ENCODE assay signal across 8 cellular contexts in genomic region chr2:32135409-32135808, GRCh38. TPM values are rescaled to one million over a fixed set of nuclear protein-coding genes. Genes with fewer than 3 reads are reported as not detected.
DNase-seq lines count a peak whose midpoint lies in the region; ATAC-seq and TF ChIP-seq lines count a peak whose summit lies in the region.

No MANE protein-coding gene starts in this region.

- in situ Hi-C loops in Panc1 (cut with HindIII; ENCODE audit: low pct_unique_long_range_greater_than_20kb, low sequenced_read_pairs) = no loop called here

- ATAC-seq in Panc1 (peak; percentile 84), HG03039 (IDR thresholded peaks at IDR 0.05; ENCODE audit: unreplicated experiment) (no peak)

- H3K9ac ChIP-seq in fibroblast of lung (ENCODE audit: insufficient read depth, low read length) = no peak overlapping the region

- H3K4me3 ChIP-seq in AG04450 (ENCODE audit: low read depth, low read length) (no peak overlapping the region), GM12865 (ENCODE audit: low read depth, low read length) (no peak overlapping the region), Panc1 (ENCODE audit: low read depth in 2 of 2, low read length in 2 of 2) (no peak overlapping the region), fibroblast of lung (replicated peaks in 1 of 4; ENCODE audit: control extremely low read depth in 1 of 4, insufficient read depth in 1 of 4, low read depth in 3 of 4, low read length in 4 of 4) (no peak overlapping the region), skeletal muscle cell (ENCODE audit: low read depth, low read length) (no peak overlapping the region)

- H3K36me3 ChIP-seq in Panc1 (ENCODE audit: control insufficient read depth, insufficient read depth, low read length) (no peaks in the 10 kb centered on the region), fibroblast of lung (ENCODE audit: control insufficient read depth, insufficient read depth, low read length) (peaks cover 1% of the 10 kb centered on the region)

- no peak overlapping the region for H3K4me2 ChIP-seq in fibroblast of lung (ENCODE audit: extremely low read depth, insufficient read depth, low read length)

- intact Hi-C loops in Panc1 (cut with micrococcal nuclease; ENCODE audit: unreplicated experiment) = no loop called here

- H3K27me3 ChIP-seq in AG04450 (ENCODE audit: control insufficient read depth, insufficient read depth, low read length) (no peaks in the 10 kb centered on the region), Panc1 (ENCODE audit: control insufficient read depth, insufficient read depth, low read length) (no peaks in the 10 kb centered on the region), fibroblast of lung (ENCODE audit: control insufficient read depth, insufficient read depth, low read length) (no peaks in the 10 kb centered on the region)

- H3K9me3 ChIP-seq in AG04450 (ENCODE audit: control insufficient read depth, insufficient read depth, low read length) (no peaks in the 10 kb centered on the region), Panc1 (ENCODE audit: control insufficient read depth, insufficient read depth, low read depth, low read length) (no peaks in the 10 kb centered on the region), fibroblast of lung (ENCODE audit: control insufficient read depth, insufficient read depth, low read depth, low read length) (no peaks in the 10 kb centered on the region)

- BruUV-seq in Panc1 (replicated peaks; lab: Mats Ljungman, UMichigan) = no TSS peak

- no peaks in the 10 kb centered on the region for H3K79me2 ChIP-seq in fibroblast of lung (ENCODE audit: control insufficient read depth, insufficient read depth, low read length)

- CTCF ChIA-PET in AG04450 (lab: Charles Lee) (interaction anchor here (0.7 kb wide), 3 partner anchors 267 to 1266 kb away, joined by 3 to 4 read pairs (median 3); no protein-coding TSS in a partner anchor), Panc1 (lab: Charles Lee) (no interaction called here)

- peak overlapping the region; percentile 61 for H3K27ac ChIP-seq in AG04450 (ENCODE audit: low read depth, low read length)
- no peak overlapping the region for H3K27ac ChIP-seq in Panc1 (ENCODE audit: low read length)
- peak overlapping the region; percentile 28 for H3K27ac ChIP-seq in fibroblast of lung (ENCODE audit: insufficient read depth, low read length)

- H3K4me1 ChIP-seq in Panc1 (ENCODE audit: control insufficient read depth, insufficient read depth, low read length) (no peaks in the 10 kb centered on the region), fibroblast of lung (ENCODE audit: control insufficient read depth, extremely low read depth, insufficient read depth, low read length) (peaks cover 2% of the 10 kb centered on the region)

- no peaks in the 10 kb centered on the region for H4K20me1 ChIP-seq in fibroblast of lung (ENCODE audit: control insufficient read depth, extremely low read depth, insufficient read depth, low read length)

- peak; percentile 26 for TF ChIP-seq CTCF in AG04450 (IDR thresholded peaks at IDR 0.05; ENCODE audit: low read depth, low read length)
- no peak for TF ChIP-seq CTCF in GM12865 (IDR thresholded peaks at IDR 0.05; ENCODE audit: insufficient read depth, low read depth, low read length, missing control alignments)
- no peak; the same call in 1 of the 2 replicates for TF ChIP-seq CTCF in Panc1 (IDR thresholded peaks at IDR 0.05)
- peak in 1 of 2 donors; percentile 25 for TF ChIP-seq CTCF in fibroblast of lung (conservative IDR thresholded peaks at IDR 0.05 in 1 of 2, IDR thresholded peaks at IDR 0.05 in 1 of 2; ENCODE audit: low read depth in 1 of 2, low read length in 2 of 2)

- POLR2A ChIA-PET in AG04450 (lab: Yijun Ruan, JAX) (interaction anchor here (0.8 kb wide), 1 partner anchor 72 kb away, joined by 5 read pairs; the partner anchor contains the start of gene SPAST), Panc1 (lab: Charles Lee) (no interaction called here)

- H2AFZ ChIP-seq in fibroblast of lung (ENCODE audit: low read length) = no peak overlapping the region

- DNase-seq in AG04450 (ENCODE audit: low read depth, low spot score) = peak; percentile 37
- peak; percentile 23 for DNase-seq in GM12865 (ENCODE audit: low read depth)
- peak; percentile 27 for DNase-seq in Panc1 (ENCODE audit: low read depth, low spot score)
- DNase-seq in fibroblast of lung (ENCODE audit: low read depth in 2 of 2) = peak; percentile 65 to 82
- peak; percentile 8 for DNase-seq in skeletal muscle cell (ENCODE audit: low read depth)
- DNase-seq in NCI-H345 treated with DMSO at 0.1 percent for 48 hours (lab: John Stamatoyannopoulos, UW; ENCODE audit: unreplicated experiment) = no peak
- DNase-seq in stimulated activated CD4-positive, alpha-beta T cell treated with anti-CD3 and anti-CD28 coated beads, Interleukin-4, amount 100 ng/mL, for 24 hours = no peak

RNA-seq across cellular contexts. Expression of gene SLC30A6, which starts 30.3 kb away (rescaled TPM):
- polyA plus RNA-seq in AG04450 (2011; rRNA removed) (21.4 and 29.5 TPM in 2 replicates), fibroblast of lung (21.8 and 23.1 TPM in 2 replicates)
- 15.2 and 26.9 TPM in 2 replicates for polyA minus RNA-seq in AG04450 (2011; rRNA and poly(A)+ RNA removed)
- total RNA-seq in Panc1 (2021; ENCODE audit: unreplicated experiment) (35.5 TPM), fibroblast of lung (20.5 and 23.6 TPM in 2 replicates)
- polyA plus RNA-seq in Panc1 (2012; ENCODE audit: insufficient read length) = 10.2 TPM
- 8.6 and 10.1 TPM in 2 replicates for polyA plus RNA-seq in fibroblast of lung (2012)
- polyA minus RNA-seq in fibroblast of lung (ENCODE audit: low replicate concordance) = 8.4 and 12.0 TPM in 2 replicates

Comparison
In these comparisons a context has a peak if more than half of its experiments do, and no peak if none do; other contexts are left out.
1. DNase-seq: peak in AG04450 (single experiment), GM12865 (single experiment), Panc1 (single experiment), fibroblast of lung (2 of 2) and skeletal muscle cell (single experiment); none in NCI-H345 treated with DMSO at 0.1 percent for 48 hours (single experiment) and stimulated activated CD4-positive, alpha-beta T cell treated with anti-CD3 and anti-CD28 coated beads, Interleukin-4, amount 100 ng/mL, for 24 hours (single experiment).